In genomic region chr3:161405087-161405486, GRCh38 we compare ENCODE assay signal across 4 cellular contexts. TPM values are rescaled to one million over a fixed set of nuclear protein-coding genes. Genes with fewer than 3 reads are reported as not detected.
"Had no signal": no experiment of that assay in that cellular context is flagged by ENCODE, and none has a peak within 500 bp of the region (broad histone marks: within the 10 kb centered on the region; RNA-seq: fewer than 3 reads in every experiment).

No MANE protein-coding gene starts in this region.

- DNase-seq: GDM1, GF-D8 had no signal

- H3K4me3 ChIP-seq: GM12878 had no signal

- ATAC-seq: GM12878 had no signal

RNA-seq across cellular contexts. Expression of gene SPTSSB, which starts 33.8 kb away (rescaled TPM):
- total RNA-seq: G401 had no signal
